In genomic region chr1:13730751-13731482, GRCh38 we compare ENCODE assay signal across 8 cellular contexts.
DNase-seq lines count a peak whose midpoint lies in the region; ATAC-seq lines count a peak whose summit lies in the region.

No MANE protein-coding gene starts in this region.

- H3K4me3 Mint-ChIP-seq in memory B cell, result peak overlapping the region; percentile 85
- H3K4me3 Mint-ChIP-seq in stimulated activated memory B cell treated with anti-CD40 and anti-IgM and Interleukin-4, amounts not matched to agents 10 μg/mL and 1 μg/mL and 100 μg/mL, for 72 hours, result peak overlapping the region; percentile 86

- ATAC-seq in GM18511 (IDR thresholded peaks at IDR 0.05; ENCODE audit: unreplicated experiment) (peak; percentile 95), HG02763 (IDR thresholded peaks at IDR 0.05; ENCODE audit: unreplicated experiment) (peak; percentile 89), memory B cell (ENCODE audit: low read depth) (peak; percentile 86)
- peak; percentile 98 for ATAC-seq in stimulated activated memory B cell treated with anti-CD40 and anti-IgM and Interleukin-4, amounts not matched to agents 10 μg/mL and 1 μg/mL and 100 μg/mL, for 72 hours

- no peaks in the 10 kb centered on the region for H3K9me3 Mint-ChIP-seq in memory B cell
- H3K9me3 Mint-ChIP-seq in stimulated activated memory B cell treated with anti-CD40 and anti-IgM and Interleukin-4, amounts not matched to agents 10 μg/mL and 1 μg/mL and 100 μg/mL, for 72 hours, result no peaks in the 10 kb centered on the region

- H3K36me3 Mint-ChIP-seq in memory B cell, result peaks cover 4% of the 10 kb centered on the region
- peaks cover 28% of the 10 kb centered on the region for H3K36me3 Mint-ChIP-seq in stimulated activated memory B cell treated with anti-CD40 and anti-IgM and Interleukin-4, amounts not matched to agents 10 μg/mL and 1 μg/mL and 100 μg/mL, for 72 hours

- peak; percentile 8 for DNase-seq in NK-92 (lab: John Stamatoyannopoulos, UW; ENCODE audit: unreplicated experiment)
- peak; percentile 34 for DNase-seq in activated gamma-delta T cell (lab: John Stamatoyannopoulos, UW)
- DNase-seq in memory B cell (ENCODE audit: low spot score in 2 of 2), result peak; percentile 62 to 89
- no peak for DNase-seq in putamen (ENCODE audit: low spot score)
- no peak for DNase-seq in hypothalamus (lab: John Stamatoyannopoulos, UW)

- H3K27me3 Mint-ChIP-seq in memory B cell, result no peaks in the 10 kb centered on the region
- H3K27me3 Mint-ChIP-seq in stimulated activated memory B cell treated with anti-CD40 and anti-IgM and Interleukin-4, amounts not matched to agents 10 μg/mL and 1 μg/mL and 100 μg/mL, for 72 hours, result no peaks in the 10 kb centered on the region

- H3K27ac Mint-ChIP-seq in memory B cell, result peak overlapping the region; percentile 100
- peak overlapping the region; percentile 93 for H3K27ac Mint-ChIP-seq in stimulated activated memory B cell treated with anti-CD40 and anti-IgM and Interleukin-4, amounts not matched to agents 10 μg/mL and 1 μg/mL and 100 μg/mL, for 72 hours

- H3K4me1 Mint-ChIP-seq in memory B cell, result peaks cover 67% of the 10 kb centered on the region
- peaks cover 87% of the 10 kb centered on the region for H3K4me1 Mint-ChIP-seq in stimulated activated memory B cell treated with anti-CD40 and anti-IgM and Interleukin-4, amounts not matched to agents 10 μg/mL and 1 μg/mL and 100 μg/mL, for 72 hours

Comparison
In these comparisons a context has a peak if more than half of its experiments do, and no peak if none do; other contexts are left out.
1. DNase-seq: peak in NK-92 (single experiment), activated gamma-delta T cell (single experiment) and memory B cell (2 of 2); none in putamen (single experiment) and hypothalamus (0 of 51).
2. Peak in every context shown above with its lines, with median percentiles within 50 percentile points of each other: ATAC-seq.